In genomic region chr12:102406033-102406584, GRCh38 we compare ENCODE assay signal across 9 cellular contexts.
DNase-seq lines count a peak whose midpoint lies in the region; ATAC-seq, FAIRE-seq and TF ChIP-seq lines count a peak whose summit lies in the region.
"Had no signal": no experiment of that assay in that cellular context is flagged by ENCODE, and none has a peak within 500 bp of the region (broad histone marks: within the 10 kb centered on the region; RNA-seq: fewer than 3 reads in every experiment).

No MANE protein-coding gene starts in this region.

- no peaks in the 10 kb centered on the region for H3K27me3 Mint-ChIP-seq in nephron (ENCODE audit: low read depth)
- peaks cover 9% of the 10 kb centered on the region for H3K27me3 Mint-ChIP-seq in stimulated activated memory B cell treated with anti-CD40 and anti-IgM and Interleukin-4, amounts not matched to agents 10 μg/mL and 1 μg/mL and 100 μg/mL, for 72 hours

- TF ChIP-seq EP300 in GM12878 (IDR thresholded peaks at IDR 0.05; ENCODE audit: borderline replicate concordance in 1 of 2, control insufficient read depth in 1 of 2, low read depth in 2 of 2, low read length in 2 of 2), result peak; percentile 67 to 80; a peak in 2 of 4 replicates

- no peaks in the 10 kb centered on the region for H3K9me3 Mint-ChIP-seq in nephron
- H3K9me3 Mint-ChIP-seq in stimulated activated memory B cell treated with anti-CD40 and anti-IgM and Interleukin-4, amounts not matched to agents 10 μg/mL and 1 μg/mL and 100 μg/mL, for 72 hours, result no peaks in the 10 kb centered on the region

- DNase-seq in LNCaP clone FGC (ENCODE audit: low read depth) (peak; percentile 14), GM12878 (ENCODE audit: low read depth, low spot score) (peak; percentile 77), MM.1S (no peak)

- H3K4me3 ChIP-seq in LNCaP clone FGC (ENCODE audit: low read depth, low read length), result no peak overlapping the region
- no peak overlapping the region for H3K4me3 ChIP-seq in GM12878
- no peak overlapping the region for H3K4me3 ChIP-seq in MM.1S (ENCODE audit: low read length)

- H3K79me2 ChIP-seq in GM12878 (ENCODE audit: control insufficient read depth, insufficient read depth, low read length), result no peaks in the 10 kb centered on the region
- no peaks in the 10 kb centered on the region for H3K79me2 ChIP-seq in MM.1S (ENCODE audit: low read length)

- peaks cover 16% of the 10 kb centered on the region for H3K36me3 Mint-ChIP-seq in nephron (ENCODE audit: low read depth)
- H3K36me3 Mint-ChIP-seq in stimulated activated memory B cell treated with anti-CD40 and anti-IgM and Interleukin-4, amounts not matched to agents 10 μg/mL and 1 μg/mL and 100 μg/mL, for 72 hours, result no peaks in the 10 kb centered on the region

- no peak overlapping the region for H3K4me3 Mint-ChIP-seq in nephron
- H3K4me3 Mint-ChIP-seq in stimulated activated memory B cell treated with anti-CD40 and anti-IgM and Interleukin-4, amounts not matched to agents 10 μg/mL and 1 μg/mL and 100 μg/mL, for 72 hours, result no peak overlapping the region

- no peak overlapping the region; the same call in 1 of the 2 replicates for H2AFZ ChIP-seq in GM12878 (ENCODE audit: control insufficient read depth, low read depth, low read length)
- H2AFZ ChIP-seq in MM.1S (ENCODE audit: low read length), result no peak overlapping the region

- WGBS in GM12878 (ENCODE audit: insufficient coverage, insufficient replicate concordance, low lambda C conversion rate, missing lambda C conversion rate), result 2% methylated on average over 7 of the region's 7 CpGs

- POLR2A ChIA-PET in GM12878 (lab: Charles Lee), result interaction anchor here (0.6 to 1.2 kb wide), 2 partner anchors 73 to 1416 kb away, joined by 3 to 4 read pairs; no protein-coding TSS in a partner anchor

- peaks cover 5% of the 10 kb centered on the region; the same call in 1 of the 2 replicates for H3K4me1 ChIP-seq in GM12878 (ENCODE audit: control insufficient read depth, insufficient read depth, low read length)
- H3K4me1 ChIP-seq in MM.1S (ENCODE audit: low read length), result no peaks in the 10 kb centered on the region

- no peak overlapping the region for H3K9ac ChIP-seq in GM12878 (ENCODE audit: control insufficient read depth, insufficient read depth, low read length)
- no peak overlapping the region for H3K9ac ChIP-seq in MM.1S (ENCODE audit: low read length)

- TF ChIP-seq CTCF in LNCaP clone FGC (IDR thresholded peaks at IDR 0.05; ENCODE audit: control insufficient read depth, extremely low read depth, insufficient read depth) (no peak), GM12878 (IDR thresholded peaks at IDR 0.05 in 2 of 3, conservative IDR thresholded peaks at IDR 0.05 in 1 of 3; ENCODE audit: control insufficient read depth in 2 of 3, extremely low read depth in 1 of 3, insufficient read depth in 1 of 3, low read depth in 3 of 3, low read length in 3 of 3) (no peak), nephron (IDR thresholded peaks at IDR 0.05; ENCODE audit: unreplicated experiment in 3 of 3) (no peak), MM.1S (IDR thresholded peaks at IDR 0.05; ENCODE audit: low read length) (no peak)

- H3K4me2 ChIP-seq in GM12878 (ENCODE audit: control insufficient read depth, insufficient read depth), result peak overlapping the region; percentile 6; the same call in 1 of the 2 replicates
- H3K4me2 ChIP-seq in MM.1S (ENCODE audit: low read depth, low read length), result no peak overlapping the region

- H3F3A ChIP-seq in MM.1S (ENCODE audit: insufficient read depth, low read length), result no peaks in the 10 kb centered on the region

- FAIRE-seq in GM12878 (lab: Jason Lieb, UNC), result peak; percentile 90
- FAIRE-seq: islet of Langerhans had no signal

- no peaks in the 10 kb centered on the region for H3K9me2 ChIP-seq in MM.1S (replicated peaks; ENCODE audit: insufficient read depth, low read length)

- intact Hi-C loops in GM12878 (cut with micrococcal nuclease; ENCODE audit: unreplicated experiment), result loop anchor here (2.0 kb wide), 1 partner anchor 79 kb away; no protein-coding TSS in a partner anchor

- no peaks in the 10 kb centered on the region for H3K36me3 ChIP-seq in GM12878 (ENCODE audit: control insufficient read depth in 2 of 2, insufficient read depth in 2 of 2, low read length in 1 of 2)
- no peaks in the 10 kb centered on the region for H3K36me3 ChIP-seq in MM.1S (replicated peaks; ENCODE audit: insufficient read depth, low read length)

- in situ Hi-C loops in GM12878 (cut with MboI), result no loop called here

- no peaks in the 10 kb centered on the region for H4K20me1 ChIP-seq in GM12878 (ENCODE audit: control insufficient read depth, insufficient read depth)
- H4K20me1 ChIP-seq in MM.1S (ENCODE audit: insufficient read depth, low read length), result no peaks in the 10 kb centered on the region

- H3K27me3 ChIP-seq in GM12878 (replicated peaks in 1 of 2; ENCODE audit: control insufficient read depth in 2 of 2, insufficient read depth in 2 of 2, low read length in 1 of 2) (no peaks in the 10 kb centered on the region), MM.1S (replicated peaks; ENCODE audit: insufficient read depth, low read length) (no peaks in the 10 kb centered on the region)

- TF ChIP-seq POLR2A in GM12878 (IDR thresholded peaks at IDR 0.05; ENCODE audit: low read depth, low read length), result no peak

- peak overlapping the region; percentile 55 to 82 (median 76) for H3K27ac Mint-ChIP-seq in nephron
- H3K27ac Mint-ChIP-seq in stimulated activated memory B cell treated with anti-CD40 and anti-IgM and Interleukin-4, amounts not matched to agents 10 μg/mL and 1 μg/mL and 100 μg/mL, for 72 hours, result no peak overlapping the region

- RAD21 ChIA-PET in GM12878 (lab: Charles Lee; ENCODE audit: unreplicated experiment), result interaction anchor here (1.4 to 2.8 kb wide), 2 partner anchors 27 to 77 kb away, joined by 3 to 11 read pairs; no protein-coding TSS in a partner anchor

- peaks cover 29% of the 10 kb centered on the region for H3K4me1 Mint-ChIP-seq in nephron
- peaks cover 6% of the 10 kb centered on the region for H3K4me1 Mint-ChIP-seq in stimulated activated memory B cell treated with anti-CD40 and anti-IgM and Interleukin-4, amounts not matched to agents 10 μg/mL and 1 μg/mL and 100 μg/mL, for 72 hours

- no peaks in the 10 kb centered on the region for H3K9me3 ChIP-seq in GM12878 (replicated peaks; ENCODE audit: control insufficient read depth, insufficient read depth, low read length)
- H3K9me3 ChIP-seq in MM.1S (replicated peaks; ENCODE audit: insufficient read depth, low read length), result no peaks in the 10 kb centered on the region

- no TSS peak for BruUV-seq in GM12878 (replicated peaks; lab: Mats Ljungman, UMichigan)

- CTCF ChIA-PET in GM12878 (lab: Yijun Ruan, JAX), result interaction anchor here (0.6 to 1.4 kb wide), 3 partner anchors 12 to 78 kb away, joined by 3 to 4 read pairs (median 3); no protein-coding TSS in a partner anchor

- ATAC-seq in GM18519 (IDR thresholded peaks at IDR 0.05; ENCODE audit: low FRiP score, unreplicated experiment) (peak; percentile 60), GM12878 (peak; percentile 94), GM21737 (IDR thresholded peaks at IDR 0.05; ENCODE audit: unreplicated experiment) (no peak), HG03108 (IDR thresholded peaks at IDR 0.05; ENCODE audit: unreplicated experiment) (no peak)
- no peak for ATAC-seq in stimulated activated memory B cell treated with anti-CD40 and anti-IgM and Interleukin-4, amounts not matched to agents 10 μg/mL and 1 μg/mL and 100 μg/mL, for 72 hours

- H3K27ac ChIP-seq in GM12878 (ENCODE audit: control insufficient read depth, insufficient read depth) (no peak overlapping the region), MM.1S (ENCODE audit: low read length) (no peak overlapping the region)

- TF ChIP-seq RAD21 in GM12878 (IDR thresholded peaks at IDR 0.05; ENCODE audit: insufficient read depth, low read depth, low read length), result no peak

- SMC1A ChIA-PET in GM12878 (lab: Charles Lee; ENCODE audit: uncharacterized antibody, unreplicated experiment), result interaction anchor here (0.8 to 2.9 kb wide), 4 partner anchors 39 to 1142 kb away, joined by 3 to 10 read pairs (median 3); no protein-coding TSS in a partner anchor

TF ChIP-seq in GM12878, 131 proteins besides CTCF, POLR2A, EP300 and RAD21 (continues in another document):
- TF ChIP-seq IKZF2 (IDR thresholded peaks at IDR 0.05), result peak; percentile 52 to 69; a peak in 2 of 4 replicates
- peak; percentile 85; the same call in 1 of the 2 replicates for TF ChIP-seq MTA2 (IDR thresholded peaks at IDR 0.05; ENCODE audit: low read depth)
- peak; percentile 46; the same call in 1 of the 2 replicates for TF ChIP-seq NFIC (IDR thresholded peaks at IDR 0.05; ENCODE audit: low read depth, low read length)
- TF ChIP-seq YY1 (IDR thresholded peaks at IDR 0.05; ENCODE audit: low read depth, low read length), result 0 out of 2 replicates have a peak, but pooled peaks have one; percentile 55
- TF ChIP-seq CHD1 (IDR thresholded peaks at IDR 0.05; ENCODE audit: low read depth, low read length), result peak; percentile 55; the same call in 1 of the 2 replicates
- TF ChIP-seq CREB1 (IDR thresholded peaks at IDR 0.05; ENCODE audit: low read depth), result 0 out of 2 replicates have a peak, but pooled peaks have one; percentile 26
- peak; percentile 10; the same call in 1 of the 2 replicates for TF ChIP-seq TCF12 (IDR thresholded peaks at IDR 0.05; ENCODE audit: low read depth, low read length)
- 0 out of 2 replicates have a peak, but pooled peaks have one; percentile 20 for TF ChIP-seq MLLT1 (IDR thresholded peaks at IDR 0.05)

Comparison
In these comparisons a context has a peak if more than half of its experiments do, and no peak if none do; other contexts are left out.
1. ATAC-seq: peak in GM18519 (single experiment) and GM12878 (single experiment); none in stimulated activated memory B cell treated with anti-CD40 and anti-IgM and Interleukin-4, amounts not matched to agents 10 μg/mL and 1 μg/mL and 100 μg/mL, for 72 hours (single experiment), GM21737 (single experiment) and HG03108 (single experiment).